ENCODE assay signal across 1 cellular context in the genomic region with DNA sequence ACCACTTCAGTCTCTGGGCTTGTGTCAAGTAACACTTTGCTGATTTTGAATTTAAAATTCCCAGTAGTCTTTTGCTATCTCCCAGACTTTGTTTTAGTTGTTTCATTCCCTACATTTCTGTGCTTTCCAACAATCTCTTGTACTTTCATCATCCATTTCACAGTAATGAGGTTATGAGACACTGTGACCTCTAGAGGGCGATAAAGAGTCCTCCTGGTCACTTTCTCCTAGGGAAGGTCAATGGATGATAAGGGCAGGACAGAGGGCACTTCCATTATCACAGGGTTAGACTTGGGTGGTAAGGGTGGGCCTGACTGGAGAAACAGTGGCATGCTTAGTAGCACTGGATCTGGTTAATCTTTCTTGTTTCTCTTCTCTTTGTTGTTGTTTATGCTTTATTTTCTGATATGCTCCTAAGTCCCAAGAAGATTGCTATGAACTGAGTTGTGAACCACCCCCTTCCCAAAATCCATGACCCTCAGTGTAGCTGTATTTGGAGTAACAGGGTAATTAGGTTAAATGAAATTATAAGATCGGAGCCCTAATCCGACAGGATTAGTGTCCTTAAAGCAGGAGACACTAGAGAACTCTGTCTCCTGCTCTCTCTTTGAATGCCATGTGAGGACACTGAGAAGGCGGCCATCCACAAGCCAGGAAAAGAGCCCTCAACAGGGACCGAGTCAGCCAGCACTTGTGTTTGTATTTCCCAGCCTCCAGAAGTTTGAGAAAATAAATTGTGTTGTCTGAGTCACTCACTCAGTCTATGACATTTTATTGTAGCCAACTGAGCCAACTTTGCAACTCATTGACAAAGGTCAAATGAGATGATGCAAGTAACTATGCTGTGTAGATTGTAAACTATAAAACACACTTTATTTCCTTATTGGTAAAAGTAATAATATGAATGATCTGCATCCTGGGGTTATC.
TF ChIP-seq lines count a peak whose summit lies in the region.

No MANE protein-coding gene starts in this region.

TF ChIP-seq in IMR-90, 13 proteins besides CTCF, POLR2A, EP300 and RAD21 (continued from another document):
- peak; percentile 32; the same call in 1 of the 2 replicates for TF ChIP-seq SMC3 (IDR thresholded peaks at IDR 0.05; ENCODE audit: low read depth, low read length)
- TF ChIP-seq BHLHE40 (IDR thresholded peaks at IDR 0.05; ENCODE audit: low read depth, low read length), result no peak
- no peak for TF ChIP-seq ELK1 (IDR thresholded peaks at IDR 0.05; ENCODE audit: borderline replicate concordance, low read depth, low read length)
- no peak for TF ChIP-seq MXI1 (IDR thresholded peaks at IDR 0.05; ENCODE audit: borderline replicate concordance, low read depth, low read length)
- TF ChIP-seq MAFK (IDR thresholded peaks at IDR 0.05; ENCODE audit: low read depth, low read length), result no peak
- no peak for TF ChIP-seq CHD1 (IDR thresholded peaks at IDR 0.05; ENCODE audit: low read depth, low read length)
- TF ChIP-seq CEBPB (IDR thresholded peaks at IDR 0.05; ENCODE audit: low read depth, low read length), result peak; percentile 32; the same call in 1 of the 2 replicates
- TF ChIP-seq RCOR1 (IDR thresholded peaks at IDR 0.05; ENCODE audit: insufficient replicate concordance, low read length), result no peak
